1 cellular context compared by ENCODE assay signal in the genomic region with DNA sequence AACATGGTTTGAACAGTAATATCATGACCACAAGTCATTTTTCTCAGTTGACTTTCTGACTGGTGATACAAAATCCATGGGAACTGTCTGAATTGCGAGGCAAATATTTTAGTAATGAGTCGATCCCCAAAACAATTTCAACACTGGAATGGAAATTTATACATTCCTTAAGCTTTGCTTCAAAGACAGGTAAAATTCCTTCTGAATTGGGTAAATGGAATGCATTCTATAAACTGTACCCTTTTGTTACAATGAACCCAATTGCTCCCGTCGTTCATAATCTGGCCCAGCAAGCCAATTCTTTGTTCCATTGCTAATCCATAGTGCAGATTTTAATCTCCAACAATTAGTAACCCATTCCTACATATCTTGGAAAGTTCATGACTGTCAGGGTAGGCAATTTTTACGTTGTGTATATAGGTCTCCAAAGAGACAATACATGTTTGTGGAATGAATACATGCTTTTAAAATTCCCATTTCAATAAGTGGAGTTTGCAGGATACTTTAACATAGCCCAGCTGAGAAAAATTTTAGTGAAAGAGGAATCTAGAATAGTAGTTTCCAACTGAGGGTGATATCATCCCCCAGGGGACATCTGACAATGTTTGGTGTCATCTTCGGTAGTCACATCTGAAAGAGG.
A peak's percentile ranks its signal among the peaks of the same experiment; 100 is the strongest.
TF ChIP-seq lines count a peak whose summit lies in the region.

No MANE protein-coding gene starts in this region.

TF ChIP-seq in HCT116, 20 proteins besides CTCF, POLR2A, EP300 and RAD21:
- TF ChIP-seq YY1 (IDR thresholded peaks at IDR 0.05; ENCODE audit: extremely low read depth, insufficient replicate concordance, low read depth, low read length) (no peak), ZNF274 (IDR thresholded peaks at IDR 0.05; ENCODE audit: low read depth, low read length) (no peak), JUND (IDR thresholded peaks at IDR 0.05) (peak; percentile 9; the same call in 1 of the 2 replicates), TCF7L2 (IDR thresholded peaks at IDR 0.05; ENCODE audit: borderline replicate concordance, extremely low read depth, insufficient read depth, insufficient read length) (peak; percentile 20), EGR1 (IDR thresholded peaks at IDR 0.05; ENCODE audit: low read depth) (no peak), ZFX (IDR thresholded peaks at IDR 0.05) (no peak), EZH2phosphoT487 (IDR thresholded peaks at IDR 0.05; ENCODE audit: borderline replicate concordance) (no peak), CBX3 (IDR thresholded peaks at IDR 0.05; ENCODE audit: low read depth) (no peak)
- TF ChIP-seq, protein P1, sequence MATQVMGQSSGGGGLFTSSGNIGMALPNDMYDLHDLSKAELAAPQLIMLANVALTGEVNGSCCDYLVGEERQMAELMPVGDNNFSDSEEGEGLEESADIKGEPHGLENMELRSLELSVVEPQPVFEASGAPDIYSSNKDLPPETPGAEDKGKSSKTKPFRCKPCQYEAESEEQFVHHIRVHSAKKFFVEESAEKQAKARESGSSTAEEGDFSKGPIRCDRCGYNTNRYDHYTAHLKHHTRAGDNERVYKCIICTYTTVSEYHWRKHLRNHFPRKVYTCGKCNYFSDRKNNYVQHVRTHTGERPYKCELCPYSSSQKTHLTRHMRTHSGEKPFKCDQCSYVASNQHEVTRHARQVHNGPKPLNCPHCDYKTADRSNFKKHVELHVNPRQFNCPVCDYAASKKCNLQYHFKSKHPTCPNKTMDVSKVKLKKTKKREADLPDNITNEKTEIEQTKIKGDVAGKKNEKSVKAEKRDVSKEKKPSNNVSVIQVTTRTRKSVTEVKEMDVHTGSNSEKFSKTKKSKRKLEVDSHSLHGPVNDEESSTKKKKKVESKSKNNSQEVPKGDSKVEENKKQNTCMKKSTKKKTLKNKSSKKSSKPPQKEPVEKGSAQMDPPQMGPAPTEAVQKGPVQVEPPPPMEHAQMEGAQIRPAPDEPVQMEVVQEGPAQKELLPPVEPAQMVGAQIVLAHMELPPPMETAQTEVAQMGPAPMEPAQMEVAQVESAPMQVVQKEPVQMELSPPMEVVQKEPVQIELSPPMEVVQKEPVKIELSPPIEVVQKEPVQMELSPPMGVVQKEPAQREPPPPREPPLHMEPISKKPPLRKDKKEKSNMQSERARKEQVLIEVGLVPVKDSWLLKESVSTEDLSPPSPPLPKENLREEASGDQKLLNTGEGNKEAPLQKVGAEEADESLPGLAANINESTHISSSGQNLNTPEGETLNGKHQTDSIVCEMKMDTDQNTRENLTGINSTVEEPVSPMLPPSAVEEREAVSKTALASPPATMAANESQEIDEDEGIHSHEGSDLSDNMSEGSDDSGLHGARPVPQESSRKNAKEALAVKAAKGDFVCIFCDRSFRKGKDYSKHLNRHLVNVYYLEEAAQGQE (IDR thresholded peaks at IDR 0.05; ENCODE audit: low read depth): no peak
